In the genomic region with DNA sequence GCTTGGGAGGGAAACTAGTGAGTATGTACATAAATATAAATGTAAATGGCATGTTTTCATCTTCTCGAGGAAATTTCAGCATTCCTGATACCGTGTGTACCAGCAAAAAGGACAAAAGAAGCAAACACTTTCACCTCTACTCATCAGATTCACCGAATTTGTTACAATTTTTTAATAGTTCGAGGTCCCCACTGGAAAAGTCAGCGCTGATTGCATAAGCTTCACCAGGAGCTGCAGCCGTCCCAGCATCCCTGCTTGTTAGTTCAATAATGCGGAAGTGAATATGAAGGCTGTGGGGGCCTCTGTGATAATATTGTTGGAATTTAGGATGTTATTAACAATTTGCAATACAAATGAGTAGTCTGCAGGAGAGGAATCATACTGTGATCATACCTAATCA, we compare ENCODE assay signal across 34 cellular contexts.
A peak's percentile ranks its signal among the peaks of the same experiment; 100 is the strongest.
DNase-seq lines count a peak whose midpoint lies in the region; ATAC-seq, FAIRE-seq and TF ChIP-seq lines count a peak whose summit lies in the region.
"Had no signal": no experiment of that assay in that cellular context is flagged by ENCODE, and none has a peak within 500 bp of the region (broad histone marks: within the 10 kb centered on the region; RNA-seq: fewer than 3 reads in every experiment).

No MANE protein-coding gene starts in this region.

- H3K36me3 Mint-ChIP-seq in GM23338 (ENCODE audit: low read depth) = no peaks in the 10 kb centered on the region
- H3K36me3 Mint-ChIP-seq: CD14-positive monocyte; CD4-positive, alpha-beta memory T cell; CD4-positive, CD25-positive, alpha-beta regulatory T cell; CD8-positive, alpha-beta memory T cell; CD8-positive, alpha-beta T cell had no signal

- no peaks in the 10 kb centered on the region for H3K27me3 ChIP-seq in GM23338 (ENCODE audit: insufficient read depth)
- no peaks in the 10 kb centered on the region for H3K27me3 ChIP-seq in ascending aorta
- no peaks in the 10 kb centered on the region for H3K27me3 ChIP-seq in tibial nerve
- H3K27me3 ChIP-seq: BE2C; BLaER1; BLaER1 treated with 17β-estradiol and CSF1 and Interleukin-3, amounts not matched to agents 10 nM and 100 nM had no signal

- no peak overlapping the region for H3K27ac ChIP-seq in A549
- H3K27ac ChIP-seq in GM23338 (ENCODE audit: low read depth) = no peak overlapping the region
- H3K27ac ChIP-seq in ascending aorta = no peak overlapping the region
- no peak overlapping the region for H3K27ac ChIP-seq in tibial nerve
- H3K27ac ChIP-seq: 22Rv1; BLaER1; BLaER1 treated with 17β-estradiol and CSF1 and Interleukin-3, amounts not matched to agents 10 nM and 100 nM; C4-2B had no signal

- ATAC-seq in A549 (no peak), GM23338 (no peak)
- ATAC-seq: CD8-positive, alpha-beta T cell had no signal

- FAIRE-seq in A549 (lab: Jason Lieb, UNC) = peak; percentile 13
- FAIRE-seq: A204.1, D721Med had no signal

- TF ChIP-seq EP300 in A549 (IDR thresholded peaks at IDR 0.05) (no peak), tibial nerve (IDR thresholded peaks at IDR 0.05) (no peak)

- H3K36me3 ChIP-seq in GM23338 (ENCODE audit: insufficient read depth) (no peaks in the 10 kb centered on the region), ascending aorta (no peaks in the 10 kb centered on the region), tibial nerve (no peaks in the 10 kb centered on the region)
- H3K36me3 ChIP-seq: BE2C; BLaER1; BLaER1 treated with 17β-estradiol and CSF1 and Interleukin-3, amounts not matched to agents 10 nM and 100 nM had no signal

- no peak for DNase-seq in A549 (ENCODE audit: low read depth in 1 of 2, low spot score in 1 of 2)
- no peak for DNase-seq in GM23338 (ENCODE audit: low spot score)
- peak; percentile 27 for DNase-seq in retina
- no peak for DNase-seq in NCI-H226
- no peak for DNase-seq in ascending aorta (ENCODE audit: low spot score in 2 of 2)
- DNase-seq in tibial nerve (ENCODE audit: low spot score in 2 of 2) = no peak
- DNase-seq: 8988T; ACHN; AML-193; BE2C; C1 segment of cervical spinal cord; Caco-2; Calu3; CD4-positive, alpha-beta memory T cell; CD4-positive, alpha-beta T cell; CD4-positive, CD25-positive, alpha-beta regulatory T cell; CD8-positive, alpha-beta memory T cell; CD8-positive, alpha-beta T cell; COR-L47; DMS 273 treated with DMSO at 0.1 percent for 48 hours; DMS153; DMS53; DMS79; DMS79 treated with DMSO at 0.1 percent for 48 hours; DND-41; EL had no signal

- no peaks in the 10 kb centered on the region for H3F3A ChIP-seq in GM23338 (replicated peaks; ENCODE audit: low read depth)

- H3K27ac Mint-ChIP-seq in GM23338 = no peak overlapping the region
- H3K27ac Mint-ChIP-seq: B cell; CD14-positive monocyte; CD4-positive, alpha-beta memory T cell; CD4-positive, alpha-beta T cell; CD4-positive, CD25-positive, alpha-beta regulatory T cell; CD8-positive, alpha-beta memory T cell; CD8-positive, alpha-beta T cell had no signal

- H3K4me1 Mint-ChIP-seq in GM23338 = no peaks in the 10 kb centered on the region
- H3K4me1 Mint-ChIP-seq: B cell; CD14-positive monocyte; CD4-positive, alpha-beta memory T cell; CD4-positive, CD25-positive, alpha-beta regulatory T cell; CD8-positive, alpha-beta memory T cell had no signal

- H3K9me2 ChIP-seq in GM23338 (ENCODE audit: insufficient read depth) = no peaks in the 10 kb centered on the region

- TF ChIP-seq POLR2A in A549 (IDR thresholded peaks at IDR 0.05; ENCODE audit: low read length) = no peak
- no peak for TF ChIP-seq POLR2A in tibial nerve (IDR thresholded peaks at IDR 0.05)

- WGBS in A549 (ENCODE audit: missing lambda C conversion rate) = 32% methylated on average over 7 of the region's 7 CpGs
- 77 to 85% methylated on average over 7 of the region's 7 CpGs for WGBS in tibial nerve, 2 donors

- no peaks in the 10 kb centered on the region for H3K27me3 Mint-ChIP-seq in GM23338 (ENCODE audit: insufficient read depth, low read depth, poor library complexity)
- H3K27me3 Mint-ChIP-seq: B cell; CD4-positive, alpha-beta memory T cell; CD4-positive, alpha-beta T cell; CD8-positive, alpha-beta memory T cell had no signal

- TF ChIP-seq CTCF in A549 (IDR thresholded peaks at IDR 0.05) (no peak), GM23338 (conservative IDR thresholded peaks at IDR 0.05; ENCODE audit: low read depth in 2 of 2) (no peak), ascending aorta (IDR thresholded peaks at IDR 0.05) (no peak), tibial nerve (IDR thresholded peaks at IDR 0.05) (no peak)

- intact Hi-C loops in ascending aorta (cut with DNase I) = no loop called here

- H3K4me3 Mint-ChIP-seq in GM23338 = no peak overlapping the region
- H3K4me3 Mint-ChIP-seq: B cell; CD14-positive monocyte; CD4-positive, alpha-beta memory T cell; CD4-positive, alpha-beta T cell; CD4-positive, CD25-positive, alpha-beta regulatory T cell; CD8-positive, alpha-beta memory T cell; CD8-positive, alpha-beta T cell had no signal

- H3K4me3 ChIP-seq in A549 = no peak overlapping the region
- no peak overlapping the region for H3K4me3 ChIP-seq in GM23338
- no peak overlapping the region for H3K4me3 ChIP-seq in ascending aorta
- H3K4me3 ChIP-seq in tibial nerve = no peak overlapping the region
- H3K4me3 ChIP-seq: BLaER1; BLaER1 treated with 17β-estradiol and CSF1 and Interleukin-3, amounts not matched to agents 10 nM and 100 nM had no signal

- CTCF ChIA-PET in A549 (lab: Yijun Ruan, JAX) = interaction anchor here (1.6 kb wide), 1 partner anchor 352 kb away, joined by 3 read pairs; no protein-coding TSS in a partner anchor

- peaks cover 76% of the 10 kb centered on the region for H3K9me3 Mint-ChIP-seq in GM23338

- no peaks in the 10 kb centered on the region for H4K20me1 ChIP-seq in GM23338 (replicated peaks; ENCODE audit: insufficient read depth)
- H4K20me1 ChIP-seq: BLaER1; BLaER1 treated with 17β-estradiol and CSF1 and Interleukin-3, amounts not matched to agents 10 nM and 100 nM had no signal

- no peaks in the 10 kb centered on the region; the same call in 2 of the 3 replicates for H3K9me3 ChIP-seq in A549
- no peaks in the 10 kb centered on the region for H3K9me3 ChIP-seq in ascending aorta
- H3K9me3 ChIP-seq in tibial nerve = no peaks in the 10 kb centered on the region
- H3K9me3 ChIP-seq: BE2C; BLaER1; BLaER1 treated with 17β-estradiol and CSF1 and Interleukin-3, amounts not matched to agents 10 nM and 100 nM; Caco-2 had no signal

- no peak overlapping the region for H3K4me2 ChIP-seq in A549
- no peak overlapping the region for H3K4me2 ChIP-seq in GM23338
- H3K4me2 ChIP-seq: BLaER1; BLaER1 treated with 17β-estradiol and CSF1 and Interleukin-3, amounts not matched to agents 10 nM and 100 nM had no signal

- H3K4me1 ChIP-seq in A549 (no peaks in the 10 kb centered on the region), GM23338 (ENCODE audit: insufficient read depth) (no peaks in the 10 kb centered on the region), ascending aorta (no peaks in the 10 kb centered on the region), tibial nerve (no peaks in the 10 kb centered on the region)
- H3K4me1 ChIP-seq: Caco-2 had no signal

- peak overlapping the region; percentile 38; the same call in 1 of the 2 replicates for H2AFZ ChIP-seq in GM23338

- H3K79me2 ChIP-seq in GM23338 (replicated peaks; ENCODE audit: insufficient read depth) = no peaks in the 10 kb centered on the region

- TF ChIP-seq RAD21 in A549 (conservative IDR thresholded peaks at IDR 0.05 in 1 of 2, IDR thresholded peaks at IDR 0.05 in 1 of 2) = no peak

- POLR2A ChIA-PET in A549 (lab: Yijun Ruan, JAX) = no interaction called here
